10 cellular contexts compared by ENCODE assay signal in genomic region chr10:70379581-70380176, GRCh38. TPM values are rescaled to one million over a fixed set of nuclear protein-coding genes. Genes with fewer than 3 reads are reported as not detected.
A peak's percentile ranks its signal among the peaks of the same experiment; 100 is the strongest.
DNase-seq lines count a peak whose midpoint lies in the region; ATAC-seq and TF ChIP-seq lines count a peak whose summit lies in the region.
"Had no signal": no experiment of that assay in that cellular context is flagged by ENCODE, and none has a peak within 500 bp of the region (broad histone marks: within the 10 kb centered on the region; RNA-seq: fewer than 3 reads in every experiment).

No MANE protein-coding gene starts in this region.

- H3K23ac ChIP-seq in mesenchymal stem cell (ENCODE audit: low read length in 2 of 2): no peak overlapping the region

- H2BK12ac ChIP-seq in mesenchymal stem cell (ENCODE audit: low read length in 2 of 2): peak overlapping the region in 1 of 2 experiments; percentile 18

- no peak overlapping the region for H3K9ac ChIP-seq in mesenchymal stem cell (ENCODE audit: low read length)

- no peak overlapping the region for H2BK5ac ChIP-seq in mesenchymal stem cell (ENCODE audit: low read depth, low read length, poor library complexity, severe bottlenecking)

- peaks cover 0 to 14% (median 6%) of the 10 kb centered on the region in 4 donors for H3K4me1 Mint-ChIP-seq in CD4-positive, alpha-beta memory T cell

- H3K27me3 ChIP-seq in CD4-positive, alpha-beta memory T cell (ENCODE audit: insufficient read depth, low read length): no peaks in the 10 kb centered on the region
- peaks cover 0 to 9% of the 10 kb centered on the region in 2 experiments for H3K27me3 ChIP-seq in mesenchymal stem cell (ENCODE audit: control insufficient read depth in 1 of 2, insufficient read depth in 1 of 2, low read length in 2 of 2)

- H2BK15ac ChIP-seq in mesenchymal stem cell (ENCODE audit: low read depth, poor library complexity, severe bottlenecking): no peak overlapping the region

- no peak overlapping the region for H2AFZ ChIP-seq in mesenchymal stem cell (ENCODE audit: low read depth, low read length)

- H3K9me3 Mint-ChIP-seq in CD4-positive, alpha-beta memory T cell: peaks cover 0 to 8% (median 1%) of the 10 kb centered on the region in 8 donors
- H3K9me3 Mint-ChIP-seq: activated T-cell treated with anti-CD3 and anti-CD28 coated beads, Interleukin-2, amount 50 U/mL, for 24 hours had no signal

- H2BK120ac ChIP-seq in mesenchymal stem cell (ENCODE audit: low read depth, low read length): no peak overlapping the region

- no peak overlapping the region for H4K8ac ChIP-seq in mesenchymal stem cell (ENCODE audit: low read length)

- CTCF ChIA-PET in CD4-positive, alpha-beta memory T cell (lab: Charles Lee; ENCODE audit: partially characterized antibody): interaction anchor here (0.7 to 3.3 kb wide), 9 partner anchors 10 to 164 kb away, joined by 3 to 19 read pairs (median 4); no protein-coding TSS in a partner anchor
- CTCF ChIA-PET in HEK293 (lab: Yijun Ruan, JAX): interaction anchor here (0.6 to 1.8 kb wide), 10 partner anchors 9 to 161 kb away, joined by 3 to 8 read pairs (median 5); no protein-coding TSS in a partner anchor

- 81% methylated on average over 14 of the region's 14 CpGs for WGBS in mesenchymal stem cell

- H3K18ac ChIP-seq in mesenchymal stem cell (ENCODE audit: low read depth in 1 of 2, low read length in 2 of 2): peak overlapping the region in 1 of 2 experiments; percentile 34

- no peak for TF ChIP-seq CTCF in HEK293 (tag by site-specific recombination; IDR thresholded peaks at IDR 0.05)

- no peaks in the 10 kb centered on the region for H3K36me3 ChIP-seq in CD4-positive, alpha-beta memory T cell (ENCODE audit: insufficient read depth, low read length)
- H3K36me3 ChIP-seq in HEK293 (ENCODE audit: control insufficient read depth in 2 of 2, insufficient read depth in 1 of 2, low read length in 2 of 2) (no peaks in the 10 kb centered on the region), mesenchymal stem cell (ENCODE audit: control insufficient read depth in 1 of 2, insufficient read depth in 2 of 2, low read depth in 1 of 2, low read length in 2 of 2) (no peaks in the 10 kb centered on the region)

- intact Hi-C loops in CD4-positive, alpha-beta memory T cell (cut with micrococcal nuclease): loop anchor here (10.0 kb wide), 1 partner anchor 375 kb away; no protein-coding TSS in a partner anchor

- peaks cover 12% of the 10 kb centered on the region for H3K79me1 ChIP-seq in mesenchymal stem cell (replicated peaks; ENCODE audit: low read length, poor library complexity, severe bottlenecking)

- H3K27ac ChIP-seq in CD4-positive, alpha-beta memory T cell (ENCODE audit: low read depth, low read length): no peak overlapping the region
- no peak overlapping the region for H3K27ac ChIP-seq in HEK293 (ENCODE audit: extremely low read depth, low read depth, low read length)
- H3K27ac ChIP-seq in mesenchymal stem cell (ENCODE audit: low read length, poor library complexity, severe bottlenecking): no peak overlapping the region

- in situ Hi-C loops in G401 (cut with HindIII; ENCODE audit: low sequenced_read_pairs): no loop called here

- peaks cover 13% of the 10 kb centered on the region for H3K4me1 ChIP-seq in CD4-positive, alpha-beta memory T cell (ENCODE audit: insufficient read depth, low read length)
- H3K4me1 ChIP-seq in HEK293 (ENCODE audit: control insufficient read depth, insufficient read depth, low read length) (peaks cover 3% of the 10 kb centered on the region; the same call in 1 of the 2 replicates), mesenchymal stem cell (ENCODE audit: control insufficient read depth, insufficient read depth, low read depth, low read length) (peaks cover 34% of the 10 kb centered on the region)

- H3K27ac Mint-ChIP-seq in CD4-positive, alpha-beta memory T cell: no peak overlapping the region
- H3K27ac Mint-ChIP-seq: activated T-cell treated with anti-CD3 and anti-CD28 coated beads, Interleukin-2, amount 50 U/mL, for 24 hours had no signal

- no peak overlapping the region for H3K4me3 ChIP-seq in CD4-positive, alpha-beta memory T cell (ENCODE audit: low read length in 2 of 2)
- H3K4me3 ChIP-seq in HEK293 (ENCODE audit: low read depth, low read length): no peak overlapping the region
- no peak overlapping the region for H3K4me3 ChIP-seq in mesenchymal stem cell (ENCODE audit: insufficient read depth in 1 of 2, low read depth in 1 of 2, low read length in 2 of 2)

- H3K27me3 Mint-ChIP-seq in CD4-positive, alpha-beta memory T cell: no peaks in the 10 kb centered on the region

- H3K14ac ChIP-seq in mesenchymal stem cell (ENCODE audit: low read length in 2 of 2): no peak overlapping the region

- no peak for DNase-seq in CD4-positive, alpha-beta memory T cell
- DNase-seq in amniotic epithelial cell (ENCODE audit: low read depth) (peak; percentile 23), mesenchymal stem cell (no peak), G401 (ENCODE audit: low spot score) (no peak)
- DNase-seq in activated CD4-positive, alpha-beta T cell treated with anti-CD3 and anti-CD28 coated beads for 4 hours: no peak
- DNase-seq: NCI-H2227 treated with DMSO at 0.1 percent for 48 hours had no signal

- H3K4me2 ChIP-seq in mesenchymal stem cell (ENCODE audit: low read length, poor library complexity, severe bottlenecking): no peak overlapping the region

- peaks cover 0 to 6% of the 10 kb centered on the region in 2 donors for H3K9me3 ChIP-seq in CD4-positive, alpha-beta memory T cell (ENCODE audit: control insufficient read depth in 1 of 2, low read length in 2 of 2)
- H3K9me3 ChIP-seq in HEK293 (ENCODE audit: control insufficient read depth, insufficient read depth, low read depth, low read length) (no peaks in the 10 kb centered on the region), mesenchymal stem cell (ENCODE audit: control insufficient read depth, low read length) (peaks cover 8% of the 10 kb centered on the region)

- H3K4me3 Mint-ChIP-seq in CD4-positive, alpha-beta memory T cell: peak overlapping the region in 5 of 8 donors; percentile 20 to 31 (median 28)
- H3K4me3 Mint-ChIP-seq: activated T-cell treated with anti-CD3 and anti-CD28 coated beads, Interleukin-2, amount 50 U/mL, for 24 hours had no signal

- POLR2A ChIA-PET in CD4-positive, alpha-beta memory T cell (lab: Charles Lee; ENCODE audit: partially characterized antibody): interaction anchor here (3.3 kb wide), 1 partner anchor 24 kb away, joined by 48 read pairs; the partner anchor contains the start of gene EIF4EBP2
- POLR2A ChIA-PET in HEK293 (lab: Yijun Ruan, JAX): interaction anchor here (1.2 to 1.7 kb wide), 3 partner anchors 24 to 327 kb away, joined by 3 to 8 read pairs (median 3); partner anchors contain the start of genes EIF4EBP2 and SAR1A

- ATAC-seq in esophagus mucosa (no peak), HG02981 (IDR thresholded peaks at IDR 0.05; ENCODE audit: unreplicated experiment) (no peak)

- no peak overlapping the region for H4K91ac ChIP-seq in mesenchymal stem cell (ENCODE audit: low read length)

- peak overlapping the region; percentile 65 for H2AK5ac ChIP-seq in mesenchymal stem cell (ENCODE audit: low read length, severe bottlenecking)

- H3K4ac ChIP-seq in mesenchymal stem cell (ENCODE audit: low read depth in 1 of 2, low read length in 2 of 2): no peak overlapping the region

- no peaks in the 10 kb centered on the region for H3K36me3 Mint-ChIP-seq in CD4-positive, alpha-beta memory T cell

TF ChIP-seq in HEK293, 187 proteins besides CTCF, POLR2A, EP300 and RAD21:
- TF ChIP-seq SETDB1 (IDR thresholded peaks at IDR 0.05; ENCODE audit: insufficient read length, low read length) (peak; percentile 19), ZNF146 (tag by site-specific recombination; IDR thresholded peaks at IDR 0.05) (no peak)

RNA-seq across cellular contexts. Expression of gene LRRC20, which starts 2.7 kb away (rescaled TPM):
- 1 to 10 TPM; 2.9 to 3.4 TPM for total RNA-seq in CD4-positive, alpha-beta memory T cell
- polyA plus RNA-seq in CD4-positive, alpha-beta memory T cell: 1 to 10 TPM; 3.7 to 4.4 TPM
- polyA plus RNA-seq in mesenchymal stem cell (2013, experiment 1 of 2): 15.0 TPM
- 16.2 TPM for polyA plus RNA-seq in mesenchymal stem cell (2013, experiment 2 of 2)
- total RNA-seq in esophagus mucosa: 7.5 TPM
- 44.8 and 53.2 TPM in 2 replicates for total RNA-seq in G401 (2014; rRNA removed; shearing (Covaris generic))

RNA-seq across cellular contexts. Expression of gene EIF4EBP2, which starts 24.3 kb away (rescaled TPM):
- 10 to 100 TPM; 54.5 to 56.9 TPM for total RNA-seq in CD4-positive, alpha-beta memory T cell
- 10 to 100 TPM; 67.7 to 83.9 TPM for polyA plus RNA-seq in CD4-positive, alpha-beta memory T cell
- 48.3 TPM for polyA plus RNA-seq in mesenchymal stem cell (2013, experiment 1 of 2)
- polyA plus RNA-seq in mesenchymal stem cell (2013, experiment 2 of 2): 48.7 TPM
- total RNA-seq in esophagus mucosa: 33.0 TPM
- total RNA-seq in G401 (2014; rRNA removed; shearing (Covaris generic)): 14.3 and 22.5 TPM in 2 replicates
